In genomic region chr3:50584391-50584790, GRCh38 we compare ENCODE assay signal across 1 cellular context.
TF ChIP-seq lines count a peak whose summit lies in the region.

No MANE protein-coding gene starts in this region.

TF ChIP-seq in GM23338, 12 proteins besides CTCF, POLR2A, EP300 and RAD21 (continued from another document):
- TF ChIP-seq ZNF462 (CRISPR knock-in tag; IDR thresholded peaks at IDR 0.05) (no peak), NANOG (IDR thresholded peaks at IDR 0.05; ENCODE audit: borderline replicate concordance) (no peak), ZNF331 (CRISPR knock-in tag; IDR thresholded peaks at IDR 0.05; ENCODE audit: low read depth) (no peak), STAT1 (IDR thresholded peaks at IDR 0.05; ENCODE audit: unreplicated experiment) (no peak), ETS1 (IDR thresholded peaks at IDR 0.05) (no peak)
